1 cellular context compared by ENCODE assay signal in the genomic region with DNA sequence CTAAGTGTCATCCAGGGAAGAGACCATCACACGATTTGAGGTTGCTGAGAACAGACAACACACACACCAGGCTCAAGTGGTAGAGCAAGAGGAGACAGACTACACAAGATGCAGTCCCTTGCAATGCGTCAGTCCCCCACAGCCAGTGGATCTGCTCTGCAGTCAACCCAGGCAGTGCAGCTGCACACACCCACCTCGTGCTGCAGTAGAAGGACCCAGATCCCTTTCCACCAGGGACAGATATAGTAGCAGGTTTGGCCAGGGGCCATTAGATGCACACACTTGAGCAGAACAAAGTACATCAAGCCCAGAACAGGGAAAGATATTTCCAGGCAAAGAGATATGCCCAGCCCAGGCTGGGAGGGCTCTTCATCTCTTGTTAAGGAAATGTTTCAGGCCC.
TF ChIP-seq lines count a peak whose summit lies in the region.

No MANE protein-coding gene starts in this region.

TF ChIP-seq in HepG2, 621 proteins besides CTCF, POLR2A, EP300 and RAD21 (continued from another document):
- TF ChIP-seq, protein P1, sequence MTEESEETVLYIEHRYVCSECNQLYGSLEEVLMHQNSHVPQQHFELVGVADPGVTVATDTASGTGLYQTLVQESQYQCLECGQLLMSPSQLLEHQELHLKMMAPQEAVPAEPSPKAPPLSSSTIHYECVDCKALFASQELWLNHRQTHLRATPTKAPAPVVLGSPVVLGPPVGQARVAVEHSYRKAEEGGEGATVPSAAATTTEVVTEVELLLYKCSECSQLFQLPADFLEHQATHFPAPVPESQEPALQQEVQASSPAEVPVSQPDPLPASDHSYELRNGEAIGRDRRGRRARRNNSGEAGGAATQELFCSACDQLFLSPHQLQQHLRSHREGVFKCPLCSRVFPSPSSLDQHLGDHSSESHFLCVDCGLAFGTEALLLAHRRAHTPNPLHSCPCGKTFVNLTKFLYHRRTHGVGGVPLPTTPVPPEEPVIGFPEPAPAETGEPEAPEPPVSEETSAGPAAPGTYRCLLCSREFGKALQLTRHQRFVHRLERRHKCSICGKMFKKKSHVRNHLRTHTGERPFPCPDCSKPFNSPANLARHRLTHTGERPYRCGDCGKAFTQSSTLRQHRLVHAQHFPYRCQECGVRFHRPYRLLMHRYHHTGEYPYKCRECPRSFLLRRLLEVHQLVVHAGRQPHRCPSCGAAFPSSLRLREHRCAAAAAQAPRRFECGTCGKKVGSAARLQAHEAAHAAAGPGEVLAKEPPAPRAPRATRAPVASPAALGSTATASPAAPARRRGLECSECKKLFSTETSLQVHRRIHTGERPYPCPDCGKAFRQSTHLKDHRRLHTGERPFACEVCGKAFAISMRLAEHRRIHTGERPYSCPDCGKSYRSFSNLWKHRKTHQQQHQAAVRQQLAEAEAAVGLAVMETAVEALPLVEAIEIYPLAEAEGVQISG (CRISPR knock-in tag; IDR thresholded peaks at IDR 0.05), result no peak
